1 cellular context compared by ENCODE assay signal in genomic region chr16:30063893-30064745, GRCh38.
TF ChIP-seq lines count a peak whose summit lies in the region.

No MANE protein-coding gene starts in this region.

TF ChIP-seq in HEK293, 187 proteins besides CTCF, POLR2A, EP300 and RAD21 (continued from another document):
- TF ChIP-seq ZNF518A (tag by site-specific recombination; conservative IDR thresholded peaks at IDR 0.05; ENCODE audit: low read depth) (no peak), TRIM28 (IDR thresholded peaks at IDR 0.05; ENCODE audit: borderline replicate concordance, low read length) (0 out of 2 replicates have a peak, but pooled peaks have one; percentile 55), ZNF521 (tag by site-specific recombination; IDR thresholded peaks at IDR 0.05) (no peak), ZNF24 (tag by site-specific recombination; IDR thresholded peaks at IDR 0.05) (peak; percentile 85), ZNF660 (tag by site-specific recombination; IDR thresholded peaks at IDR 0.05) (peak; percentile 61; the same call in 1 of the 2 replicates), ZBTB20 (tag by site-specific recombination; IDR thresholded peaks at IDR 0.05) (peak; percentile 53; the same call in 1 of the 2 replicates), ZNF561 (tag by site-specific recombination; IDR thresholded peaks at IDR 0.05; ENCODE audit: borderline replicate concordance) (peak; percentile 92; the same call in 1 of the 2 replicates), SCRT2 (tag by site-specific recombination; IDR thresholded peaks at IDR 0.05) (peak; percentile 84), PATZ1 (tag by site-specific recombination; IDR thresholded peaks at IDR 0.05) (peak; percentile 35), ZSCAN23 (tag by site-specific recombination; IDR thresholded peaks at IDR 0.05) (no peak), SCRT1 (tag by site-specific recombination; IDR thresholded peaks at IDR 0.05; ENCODE audit: borderline replicate concordance) (peak; percentile 59; the same call in 1 of the 2 replicates), ZBTB44 (tag by site-specific recombination; IDR thresholded peaks at IDR 0.05) (0 out of 2 replicates have a peak, but pooled peaks have one; percentile 7), ZBTB7A (tag by site-specific recombination; IDR thresholded peaks at IDR 0.05; ENCODE audit: low read depth) (no peak), TCF7L2 (IDR thresholded peaks at IDR 0.05; ENCODE audit: borderline replicate concordance, low read depth, low read length) (0 out of 2 replicates have a peak, but pooled peaks have one; percentile 40), PRDM10 (tag by site-specific recombination; IDR thresholded peaks at IDR 0.05) (peak; percentile 98), ZNF600 (tag by site-specific recombination; IDR thresholded peaks at IDR 0.05) (peak; percentile 79), GLIS2 (tag by site-specific recombination; IDR thresholded peaks at IDR 0.05) (peak; percentile 82), ZNF76 (tag by site-specific recombination; IDR thresholded peaks at IDR 0.05; ENCODE audit: borderline replicate concordance, low read depth) (peak; percentile 91), ZNF138 (tag by site-specific recombination; IDR thresholded peaks at IDR 0.05; ENCODE audit: borderline replicate concordance) (no peak), HOXA7 (CRISPR knock-in tag; IDR thresholded peaks at IDR 0.05; ENCODE audit: borderline replicate concordance) (no peak), ZBTB11 (tag by site-specific recombination; conservative IDR thresholded peaks at IDR 0.05; ENCODE audit: low read depth) (peak; percentile 52), SP7 (tag by site-specific recombination; IDR thresholded peaks at IDR 0.05) (0 out of 2 replicates have a peak, but pooled peaks have one; percentile 23), ZNF398 (tag by site-specific recombination; IDR thresholded peaks at IDR 0.05) (peak; percentile 81), KLF1 (tag by site-specific recombination; IDR thresholded peaks at IDR 0.05) (no peak), ZBTB17 (tag by site-specific recombination; IDR thresholded peaks at IDR 0.05) (peak; percentile 47), ZNF513 (tag by site-specific recombination; IDR thresholded peaks at IDR 0.05) (peak; percentile 72), ZNF335 (tag by site-specific recombination; conservative IDR thresholded peaks at IDR 0.05) (peak; percentile 96), ZNF10 (tag by site-specific recombination; IDR thresholded peaks at IDR 0.05) (peak; percentile 10; the same call in 1 of the 2 replicates), ZNF341 (tag by site-specific recombination; IDR thresholded peaks at IDR 0.05; ENCODE audit: low read depth) (peak; percentile 98), IKZF3 (tag by site-specific recombination; IDR thresholded peaks at IDR 0.05) (peak; percentile 87)
